24 cellular contexts compared by ENCODE assay signal in genomic region chr7:1717095-1717483, GRCh38. TPM values are rescaled to one million over a fixed set of nuclear protein-coding genes. Genes with fewer than 3 reads are reported as not detected.
DNase-seq lines count a peak whose midpoint lies in the region; ATAC-seq and TF ChIP-seq lines count a peak whose summit lies in the region.
"Had no signal": no experiment of that assay in that cellular context is flagged by ENCODE, and none has a peak within 500 bp of the region (broad histone marks: within the 10 kb centered on the region; RNA-seq: fewer than 3 reads in every experiment).

No MANE protein-coding gene starts in this region.

- H3K4me3 Mint-ChIP-seq in T-helper 17 cell, result peak overlapping the region; percentile 60
- H3K4me3 Mint-ChIP-seq: H9 had no signal

- no peaks in the 10 kb centered on the region for H4K20me1 ChIP-seq in PC-3 (ENCODE audit: low read length)

- peak; percentile 16; the same call in 1 of the 2 replicates for ATAC-seq in PC-3
- ATAC-seq in T-helper 17 cell, result peak; percentile 51
- ATAC-seq in HG02884 (IDR thresholded peaks at IDR 0.05; ENCODE audit: unreplicated experiment), result no peak
- ATAC-seq in lower lobe of right lung, result no peak
- ATAC-seq: GM12878, Right ventricle myocardium inferior had no signal

- H3K27ac ChIP-seq in PC-3 (ENCODE audit: low read length), result peak overlapping the region; percentile 29
- H3K27ac ChIP-seq in mesenchymal stem cell (ENCODE audit: low read length, poor library complexity, severe bottlenecking), result no peak overlapping the region
- no peak overlapping the region for H3K27ac ChIP-seq in lower lobe of right lung
- H3K27ac ChIP-seq: BLaER1 treated with 17β-estradiol and CSF1 and Interleukin-3, amounts not matched to agents 10 nM and 100 nM; KMS-11; SJSA1 had no signal

- no peak overlapping the region for H2BK5ac ChIP-seq in mesenchymal stem cell (ENCODE audit: low read depth, low read length, poor library complexity, severe bottlenecking)

- peaks cover 41% of the 10 kb centered on the region for H3K4me1 ChIP-seq in BE2C
- peaks cover 26% of the 10 kb centered on the region for H3K4me1 ChIP-seq in PC-3 (ENCODE audit: insufficient read depth, low read length)
- peaks cover 27% of the 10 kb centered on the region for H3K4me1 ChIP-seq in mesenchymal stem cell (ENCODE audit: control insufficient read depth, insufficient read depth, low read depth, low read length)
- no peaks in the 10 kb centered on the region for H3K4me1 ChIP-seq in lower lobe of right lung
- H3K4me1 ChIP-seq: SJSA1 had no signal

- H3K36me3 ChIP-seq in BE2C (no peaks in the 10 kb centered on the region), PC-3 (ENCODE audit: low read depth, low read length) (no peaks in the 10 kb centered on the region), mesenchymal stem cell (ENCODE audit: control insufficient read depth in 1 of 2, insufficient read depth in 2 of 2, low read depth in 1 of 2, low read length in 2 of 2) (peaks cover 0 to 3% of the 10 kb centered on the region in 2 experiments), lower lobe of right lung (no peaks in the 10 kb centered on the region)
- H3K36me3 ChIP-seq: BLaER1 treated with 17β-estradiol and CSF1 and Interleukin-3, amounts not matched to agents 10 nM and 100 nM; SJSA1 had no signal

- peaks cover 28% of the 10 kb centered on the region for H3K27me3 Mint-ChIP-seq in T-helper 17 cell

- H3K27me3 ChIP-seq in BE2C (no peaks in the 10 kb centered on the region), PC-3 (ENCODE audit: low read length) (no peaks in the 10 kb centered on the region), mesenchymal stem cell (ENCODE audit: control insufficient read depth in 1 of 2, insufficient read depth in 1 of 2, low read length in 2 of 2) (peaks cover 13 to 23% of the 10 kb centered on the region in 2 experiments), lower lobe of right lung (ENCODE audit: low read depth) (peaks cover 31% of the 10 kb centered on the region)
- H3K27me3 ChIP-seq: BLaER1 treated with 17β-estradiol and CSF1 and Interleukin-3, amounts not matched to agents 10 nM and 100 nM; SJSA1 had no signal

- H3K14ac ChIP-seq in mesenchymal stem cell (ENCODE audit: low read length in 2 of 2), result no peak overlapping the region

- intact Hi-C loops in PC-3 (cut with micrococcal nuclease) (no loop called here), lower lobe of right lung (cut with DNase I) (no loop called here)

- DNase-seq in BE2C, result no peak
- no peak for DNase-seq in PC-3
- DNase-seq in T-helper 17 cell, result no peak
- no peak for DNase-seq in mesenchymal stem cell
- DNase-seq in DMS153 (lab: John Stamatoyannopoulos, UW), result no peak
- DNase-seq in lower lobe of right lung, result no peak
- no peak for DNase-seq in cerebellum (ENCODE audit: low spot score)
- DNase-seq: CD4-positive, alpha-beta memory T cell; DMS 273 treated with DMSO at 0.1 percent for 48 hours; DND-41; H9; NCI-H1105; NCI-H146; NCI-H2029; NCI-H226; NCI-H748 treated with DMSO at 0.1 percent for 48 hours had no signal

- H4K91ac ChIP-seq in mesenchymal stem cell (ENCODE audit: low read length), result peak overlapping the region; percentile 25

- POLR2A ChIA-PET in PC-3 (lab: Charles Lee; ENCODE audit: unreplicated experiment), result no interaction called here

- no peak overlapping the region for H3K18ac ChIP-seq in mesenchymal stem cell (ENCODE audit: low read depth in 1 of 2, low read length in 2 of 2)

- H3K79me2 ChIP-seq in PC-3 (ENCODE audit: low read length), result no peaks in the 10 kb centered on the region

- H3F3A ChIP-seq in PC-3 (ENCODE audit: low read length, unreplicated experiment), result no peaks in the 10 kb centered on the region

- CTCF ChIA-PET in PC-3 (lab: Charles Lee), result no interaction called here

- peaks cover 9% of the 10 kb centered on the region for H3K4me1 Mint-ChIP-seq in T-helper 17 cell

- H2BK15ac ChIP-seq in mesenchymal stem cell (ENCODE audit: low read depth, poor library complexity, severe bottlenecking), result peak overlapping the region; percentile 4

- TF ChIP-seq CTCF in BE2C (IDR thresholded peaks at IDR 0.05; ENCODE audit: low read depth, low read length) (no peak), PC-3 (conservative IDR thresholded peaks at IDR 0.05; ENCODE audit: low read depth, low read length) (no peak), lower lobe of right lung (IDR thresholded peaks at IDR 0.05) (no peak)

- H2AFZ ChIP-seq in PC-3 (ENCODE audit: low read length) (peak overlapping the region; percentile 46), mesenchymal stem cell (ENCODE audit: low read depth, low read length) (no peak overlapping the region)

- H3K36me3 Mint-ChIP-seq in T-helper 17 cell (ENCODE audit: low read depth), result peaks cover 4% of the 10 kb centered on the region
- H3K36me3 Mint-ChIP-seq: CD4-positive, alpha-beta memory T cell had no signal

- H3K9ac ChIP-seq in PC-3 (ENCODE audit: low read length) (no peak overlapping the region; the same call in 1 of the 2 replicates), mesenchymal stem cell (ENCODE audit: low read length) (no peak overlapping the region)
- H3K9ac ChIP-seq: BLaER1 treated with 17β-estradiol and CSF1 and Interleukin-3, amounts not matched to agents 10 nM and 100 nM; KMS-11 had no signal

- H3K9me3 ChIP-seq in BE2C, result no peaks in the 10 kb centered on the region
- no peaks in the 10 kb centered on the region for H3K9me3 ChIP-seq in PC-3 (ENCODE audit: low read length)
- H3K9me3 ChIP-seq in T-helper 17 cell (ENCODE audit: control insufficient read depth, low read length, poor library complexity, severe bottlenecking), result no peaks in the 10 kb centered on the region
- H3K9me3 ChIP-seq in mesenchymal stem cell (ENCODE audit: control insufficient read depth, low read length), result no peaks in the 10 kb centered on the region
- H3K9me3 ChIP-seq in lower lobe of right lung, result no peaks in the 10 kb centered on the region
- H3K9me3 ChIP-seq: A549; BLaER1 treated with 17β-estradiol and CSF1 and Interleukin-3, amounts not matched to agents 10 nM and 100 nM; Caco-2; SJSA1 had no signal

- H2BK12ac ChIP-seq in mesenchymal stem cell (ENCODE audit: low read length in 2 of 2), result no peak overlapping the region

- no peak overlapping the region for H3K27ac Mint-ChIP-seq in T-helper 17 cell

- no peak overlapping the region for H4K8ac ChIP-seq in mesenchymal stem cell (ENCODE audit: low read length)

- H3K79me1 ChIP-seq in mesenchymal stem cell (replicated peaks; ENCODE audit: low read length, poor library complexity, severe bottlenecking), result no peaks in the 10 kb centered on the region

- no peak overlapping the region for H2BK120ac ChIP-seq in mesenchymal stem cell (ENCODE audit: low read depth, low read length)

- H2AK5ac ChIP-seq in mesenchymal stem cell (ENCODE audit: low read length, severe bottlenecking), result no peak overlapping the region

- H3K4me2 ChIP-seq in PC-3 (ENCODE audit: low read length) (peak overlapping the region; percentile 74), mesenchymal stem cell (ENCODE audit: low read length, poor library complexity, severe bottlenecking) (no peak overlapping the region)
- H3K4me2 ChIP-seq: A549, KMS-11 had no signal

- no TSS peak for BruUV-seq in PC-3 (replicated peaks; lab: Mats Ljungman, UMichigan)

- H3K9me2 ChIP-seq in PC-3 (replicated peaks; ENCODE audit: low read length), result no peaks in the 10 kb centered on the region

- 91% methylated on average over 10 of the region's 10 CpGs for WGBS in mesenchymal stem cell

- no peak overlapping the region for H3K4ac ChIP-seq in mesenchymal stem cell (ENCODE audit: low read depth in 1 of 2, low read length in 2 of 2)

- no peak overlapping the region for H3K23ac ChIP-seq in mesenchymal stem cell (ENCODE audit: low read length in 2 of 2)

- peak overlapping the region; percentile 39 for H3K4me3 ChIP-seq in BE2C (ENCODE audit: low read depth, low read length)
- H3K4me3 ChIP-seq in PC-3 (ENCODE audit: low read length), result no peak overlapping the region; the same call in 1 of the 2 replicates
- peak overlapping the region in 1 of 2 experiments; percentile 33 for H3K4me3 ChIP-seq in mesenchymal stem cell (ENCODE audit: insufficient read depth in 1 of 2, low read depth in 1 of 2, low read length in 2 of 2)
- no peak overlapping the region for H3K4me3 ChIP-seq in lower lobe of right lung
- H3K4me3 ChIP-seq: A549; BLaER1 treated with 17β-estradiol and CSF1 and Interleukin-3, amounts not matched to agents 10 nM and 100 nM; GM12878; SJSA1 had no signal

RNA-seq across cellular contexts. Expression of gene ELFN1, which starts 47.0 kb away (rescaled TPM):
- 0.23 TPM for polyA plus RNA-seq in BE2C (2012; ENCODE audit: insufficient read depth, insufficient read length, low read depth)
- total RNA-seq in PC-3 (2014; rRNA removed) (0.69 and 0.75 TPM in 2 replicates), T-helper 17 cell (not detected), lower lobe of right lung (1.4 TPM), cerebellum (6.5 TPM)
- 0.04 TPM for polyA plus RNA-seq in mesenchymal stem cell (2013, experiment 1 of 2)
- 0.05 TPM for polyA plus RNA-seq in mesenchymal stem cell (2013, experiment 2 of 2)
- total RNA-seq: GM12878, SJSA1 had no signal
- polyA plus RNA-seq: CD4-positive, alpha-beta memory T cell had no signal

Comparison
In these comparisons a context has a peak if more than half of its experiments do, and no peak if none do; other contexts are left out.
1. ATAC-seq: peak in PC-3 (single experiment) and T-helper 17 cell (single experiment); none in HG02884 (single experiment) and lower lobe of right lung (0 of 2).